In genomic region chr1:219330669-219331068, GRCh38 we compare ENCODE assay signal across 13 cellular contexts.
DNase-seq lines count a peak whose midpoint lies in the region; ATAC-seq and TF ChIP-seq lines count a peak whose summit lies in the region.
"Had no signal": no experiment of that assay in that cellular context is flagged by ENCODE, and none has a peak within 500 bp of the region (broad histone marks: within the 10 kb centered on the region; RNA-seq: fewer than 3 reads in every experiment).

No MANE protein-coding gene starts in this region.

- 0 out of 2 replicates have a peak, but pooled peaks cover 4% of the 10 kb centered on the region for H3K9me2 ChIP-seq in PC-3 (replicated peaks; ENCODE audit: low read length)

- H3K27ac ChIP-seq in PC-3 (ENCODE audit: low read length): no peak overlapping the region

- peaks cover 18% of the 10 kb centered on the region for H3K4me1 Mint-ChIP-seq in mesothelial cell of epicardium
- no peaks in the 10 kb centered on the region for H3K4me1 Mint-ChIP-seq in T-cell
- H3K4me1 Mint-ChIP-seq: CD4-positive, alpha-beta memory T cell had no signal

- no TSS peak for BruUV-seq in PC-3 (replicated peaks; lab: Mats Ljungman, UMichigan)

- H3K79me2 ChIP-seq in PC-3 (ENCODE audit: low read length): no peaks in the 10 kb centered on the region

- peak; percentile 50; the same call in 1 of the 2 replicates for ATAC-seq in PC-3
- ATAC-seq in T-cell (replicated peaks in 1 of 4): no peak
- no peak for ATAC-seq in GM19324 (IDR thresholded peaks at IDR 0.05; ENCODE audit: low FRiP score, unreplicated experiment)

- peaks cover 19% of the 10 kb centered on the region for H3K9me3 Mint-ChIP-seq in mesothelial cell of epicardium
- peaks cover 8 to 11% (median 11%) of the 10 kb centered on the region in 3 donors for H3K9me3 Mint-ChIP-seq in T-cell

- H3K27me3 Mint-ChIP-seq in mesothelial cell of epicardium (ENCODE audit: low read depth) (no peaks in the 10 kb centered on the region), T-cell (no peaks in the 10 kb centered on the region)
- H3K27me3 Mint-ChIP-seq: CD4-positive, alpha-beta memory T cell had no signal

- H2AFZ ChIP-seq in PC-3 (ENCODE audit: low read length): no peak overlapping the region

- H3K4me3 ChIP-seq in PC-3 (ENCODE audit: low read length): no peak overlapping the region

- DNase-seq in NCI-H2029 treated with DMSO at 0.1 percent for 48 hours (lab: John Stamatoyannopoulos, UW) (peak; percentile 66), NCI-H2029 (lab: John Stamatoyannopoulos, UW) (no peak), NCI-H1417 treated with DMSO at 0.1 percent for 48 hours (lab: John Stamatoyannopoulos, UW) (peak; percentile 3), PC-3 (peak; percentile 42), mesothelial cell of epicardium (ENCODE audit: low spot score in 2 of 2, unreplicated experiment in 2 of 2) (no peak), T-cell (no peak), middle frontal gyrus (ENCODE audit: extremely low spot score, low spot score) (no peak)
- DNase-seq: CD4-positive, alpha-beta memory T cell; EL; KG1; NCI-H1694 treated with DMSO at 0.1 percent for 48 hours; NCI-H446 treated with DMSO at 0.1 percent for 48 hours had no signal

- CTCF ChIA-PET in PC-3 (lab: Charles Lee) (no interaction called here), T-cell (lab: Charles Lee) (no interaction called here)

- H3K4me3 Mint-ChIP-seq in mesothelial cell of epicardium (no peak overlapping the region), T-cell (no peak overlapping the region)
- H3K4me3 Mint-ChIP-seq: CD4-positive, alpha-beta memory T cell had no signal

- H3K9me3 ChIP-seq in PC-3 (ENCODE audit: low read length): no peaks in the 10 kb centered on the region

- H4K20me1 ChIP-seq in PC-3 (ENCODE audit: low read length): no peaks in the 10 kb centered on the region

- H3K27me3 ChIP-seq in PC-3 (ENCODE audit: low read length): no peaks in the 10 kb centered on the region

- H3K9ac ChIP-seq in PC-3 (ENCODE audit: low read length): no peak overlapping the region

- no peak overlapping the region for H3K4me2 ChIP-seq in PC-3 (ENCODE audit: low read length)

- H3K36me3 Mint-ChIP-seq in mesothelial cell of epicardium: peaks cover 12% of the 10 kb centered on the region
- H3K36me3 Mint-ChIP-seq in T-cell: no peaks in the 10 kb centered on the region
- H3K36me3 Mint-ChIP-seq: CD4-positive, alpha-beta memory T cell had no signal

- no peaks in the 10 kb centered on the region for H3K36me3 ChIP-seq in PC-3 (ENCODE audit: low read depth, low read length)

- H3K4me1 ChIP-seq in PC-3 (ENCODE audit: insufficient read depth, low read length): peaks cover 14% of the 10 kb centered on the region

- intact Hi-C loops in PC-3 (cut with micrococcal nuclease): no loop called here

- no peaks in the 10 kb centered on the region for H3F3A ChIP-seq in PC-3 (ENCODE audit: low read length, unreplicated experiment)

- TF ChIP-seq CTCF in PC-3 (conservative IDR thresholded peaks at IDR 0.05; ENCODE audit: low read depth, low read length): no peak
- no peak for TF ChIP-seq CTCF in mesothelial cell of epicardium (IDR thresholded peaks at IDR 0.05; ENCODE audit: unreplicated experiment)

- H3K27ac Mint-ChIP-seq in mesothelial cell of epicardium (peak overlapping the region; percentile 23), T-cell (no peak overlapping the region)
- H3K27ac Mint-ChIP-seq: CD4-positive, alpha-beta memory T cell had no signal

- POLR2A ChIA-PET in PC-3 (lab: Charles Lee; ENCODE audit: unreplicated experiment): interaction anchor here (0.5 kb wide), 1 partner anchor 444 kb away, joined by 3 read pairs; no protein-coding TSS in a partner anchor
- POLR2A ChIA-PET in T-cell (lab: Charles Lee): no interaction called here

Comparison
In these comparisons a context has a peak if more than half of its experiments do, and no peak if none do; other contexts are left out.
1. DNase-seq: peak in NCI-H2029 treated with DMSO at 0.1 percent for 48 hours (single experiment), NCI-H1417 treated with DMSO at 0.1 percent for 48 hours (single experiment) and PC-3 (single experiment); none in NCI-H2029 (single experiment), mesothelial cell of epicardium (0 of 2), T-cell (0 of 34) and middle frontal gyrus (single experiment).